12 cellular contexts compared by ENCODE assay signal in the genomic region with DNA sequence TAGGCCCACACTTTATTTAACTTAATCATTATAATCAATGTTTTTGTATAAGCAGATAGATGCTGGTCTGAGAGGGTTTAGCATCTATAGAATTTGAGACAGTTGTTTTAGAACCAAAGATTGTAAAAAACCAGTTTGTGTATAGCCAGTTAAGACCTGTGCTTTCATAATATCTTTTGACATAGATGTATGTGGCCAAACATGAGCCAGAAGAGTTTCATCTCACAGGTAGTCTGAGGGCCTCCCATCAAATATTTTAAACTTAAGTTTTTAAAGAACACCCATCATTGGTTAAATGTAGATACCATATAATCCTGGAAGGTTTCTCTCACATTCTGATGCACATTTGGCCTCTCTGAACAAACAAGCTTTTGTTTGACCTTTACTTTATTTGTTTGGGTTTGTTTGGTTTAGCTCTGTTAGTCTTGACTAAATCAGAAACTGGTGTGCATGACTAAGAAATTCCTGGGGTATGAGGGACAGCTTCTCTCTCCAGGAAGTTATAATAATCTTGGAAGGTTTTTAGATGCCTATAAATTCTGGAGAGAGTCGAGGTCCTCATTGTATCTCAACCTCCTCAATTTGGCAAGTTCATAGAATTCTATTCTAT. TPM values are rescaled to one million over a fixed set of nuclear protein-coding genes. Genes with fewer than 3 reads are reported as not detected.
DNase-seq lines count a peak whose midpoint lies in the region; ATAC-seq and TF ChIP-seq lines count a peak whose summit lies in the region.
"Had no signal": no experiment of that assay in that cellular context is flagged by ENCODE, and none has a peak within 500 bp of the region (broad histone marks: within the 10 kb centered on the region; RNA-seq: fewer than 3 reads in every experiment).

No MANE protein-coding gene starts in this region.

- H3K9ac ChIP-seq in liver (ENCODE audit: low read depth in 1 of 2, low read length in 2 of 2) (no peak overlapping the region), Karpas-422 (ENCODE audit: low read length) (no peak overlapping the region)

- DNase-seq in AG09309 (ENCODE audit: low read depth), result peak; percentile 46
- peak; percentile 36 for DNase-seq in brain pericyte (ENCODE audit: low read depth, low spot score)
- no peak for DNase-seq in stimulated activated CD4-positive, alpha-beta T cell treated with anti-CD3 and anti-CD28 coated beads, Interleukin-2, amount 100 ng/mL, for 48 hours
- no peak for DNase-seq in GM19238 (ENCODE audit: insufficient read length, low spot score)
- no peak for DNase-seq in Karpas-422
- DNase-seq: activated naive CD8-positive, alpha-beta T cell treated with anti-CD3 and anti-CD28 coated beads, Interleukin-2, amount 10 ng/mL, durations not matched to agents 7 days and 5 days; CD4-positive, alpha-beta memory T cell; NCI-H2081 had no signal

- H2AFZ ChIP-seq in Karpas-422 (ENCODE audit: low read length), result no peak overlapping the region

- ATAC-seq in HG03442 (IDR thresholded peaks at IDR 0.05; ENCODE audit: unreplicated experiment) (peak; percentile 37), GM21526 (IDR thresholded peaks at IDR 0.05; ENCODE audit: low FRiP score, unreplicated experiment) (no peak)

- H3K36me3 ChIP-seq in liver (ENCODE audit: control insufficient read depth in 4 of 4, insufficient read depth in 3 of 4, low read depth in 1 of 4, low read length in 3 of 4), result no peaks in the 10 kb centered on the region
- no peaks in the 10 kb centered on the region for H3K36me3 ChIP-seq in Karpas-422 (ENCODE audit: insufficient read depth, low read length)

- no peak overlapping the region for H3K4me2 ChIP-seq in Karpas-422 (ENCODE audit: low read depth, low read length, poor library complexity, severe bottlenecking)

- TF ChIP-seq CTCF in AG09309 (IDR thresholded peaks at IDR 0.05; ENCODE audit: control insufficient read depth, insufficient read depth, low read depth, low read length, missing control alignments), result no peak
- TF ChIP-seq CTCF in liver (IDR thresholded peaks at IDR 0.05; ENCODE audit: low read depth, low read length, missing input control), result no peak

- no peak overlapping the region for H3K4me3 ChIP-seq in AG09309 (ENCODE audit: control insufficient read depth, low read depth, low read length)
- no peak overlapping the region for H3K4me3 ChIP-seq in liver (ENCODE audit: low read depth in 1 of 3, low read length in 3 of 3)
- no peak overlapping the region for H3K4me3 ChIP-seq in Karpas-422 (ENCODE audit: low read length)
- H3K4me3 ChIP-seq: skin epidermis had no signal

- no peaks in the 10 kb centered on the region for H4K20me1 ChIP-seq in Karpas-422 (ENCODE audit: insufficient read depth, low read depth, low read length)

- H3K27ac ChIP-seq in liver (ENCODE audit: low read depth in 1 of 2, low read length in 2 of 2) (no peak overlapping the region), Karpas-422 (ENCODE audit: low read length) (no peak overlapping the region)
- H3K27ac ChIP-seq: skin epidermis had no signal

- H3K9me2 ChIP-seq in Karpas-422 (replicated peaks; ENCODE audit: insufficient read depth, low read length), result no peaks in the 10 kb centered on the region

- TF ChIP-seq RAD21 in liver (IDR thresholded peaks at IDR 0.05), result no peak

- peaks cover 0 to 8% (median 2%) of the 10 kb centered on the region in 4 donors for H3K4me1 ChIP-seq in liver (ENCODE audit: control insufficient read depth in 4 of 4, insufficient read depth in 4 of 4, low read length in 3 of 4)
- H3K4me1 ChIP-seq in Karpas-422 (ENCODE audit: low read length), result no peaks in the 10 kb centered on the region

- H3K79me2 ChIP-seq in Karpas-422 (ENCODE audit: low read length), result no peaks in the 10 kb centered on the region

- no peaks in the 10 kb centered on the region for H3K9me3 ChIP-seq in liver (ENCODE audit: control insufficient read depth in 4 of 4, low read length in 3 of 4)
- H3K9me3 ChIP-seq in Karpas-422 (ENCODE audit: low read length), result no peaks in the 10 kb centered on the region

- 50% methylated on average over 1 of the region's 1 CpG for WGBS in liver

- no peaks in the 10 kb centered on the region for H3K27me3 ChIP-seq in liver (ENCODE audit: control insufficient read depth in 4 of 4, insufficient read depth in 4 of 4, low read length in 3 of 4)
- no peaks in the 10 kb centered on the region for H3K27me3 ChIP-seq in Karpas-422 (ENCODE audit: low read length)

TF ChIP-seq in liver, 16 proteins besides CTCF, POLR2A, EP300 and RAD21:
- TF ChIP-seq YY1 (IDR thresholded peaks at IDR 0.05) (no peak), TAF1 (conservative IDR thresholded peaks at IDR 0.05) (no peak), JUND (IDR thresholded peaks at IDR 0.05) (peak; percentile 17 to 82), HNF4A (conservative IDR thresholded peaks at IDR 0.05) (peak; percentile 21 to 50), FOXA1 (IDR thresholded peaks at IDR 0.05) (no peak), HNF4G (IDR thresholded peaks at IDR 0.05) (no peak), EGR1 (IDR thresholded peaks at IDR 0.05; ENCODE audit: low read depth in 2 of 2) (no peak), NR2F2 (IDR thresholded peaks at IDR 0.05) (no peak), FOXA2 (IDR thresholded peaks at IDR 0.05) (peak; percentile 38), SP1 (IDR thresholded peaks at IDR 0.05) (peak; percentile 18), GABPA (IDR thresholded peaks at IDR 0.05 in 1 of 2, conservative IDR thresholded peaks at IDR 0.05 in 1 of 2) (no peak), RXRA (IDR thresholded peaks at IDR 0.05) (peak; percentile 17 to 44)
- TF ChIP-seq, protein P1, sequence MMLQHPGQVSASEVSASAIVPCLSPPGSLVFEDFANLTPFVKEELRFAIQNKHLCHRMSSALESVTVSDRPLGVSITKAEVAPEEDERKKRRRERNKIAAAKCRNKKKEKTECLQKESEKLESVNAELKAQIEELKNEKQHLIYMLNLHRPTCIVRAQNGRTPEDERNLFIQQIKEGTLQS (IDR thresholded peaks at IDR 0.05), result peak; percentile 17
- TF ChIP-seq, protein P2, sequence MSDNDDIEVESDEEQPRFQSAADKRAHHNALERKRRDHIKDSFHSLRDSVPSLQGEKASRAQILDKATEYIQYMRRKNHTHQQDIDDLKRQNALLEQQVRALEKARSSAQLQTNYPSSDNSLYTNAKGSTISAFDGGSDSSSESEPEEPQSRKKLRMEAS (IDR thresholded peaks at IDR 0.05), result no peak
- TF ChIP-seq, protein P3, sequence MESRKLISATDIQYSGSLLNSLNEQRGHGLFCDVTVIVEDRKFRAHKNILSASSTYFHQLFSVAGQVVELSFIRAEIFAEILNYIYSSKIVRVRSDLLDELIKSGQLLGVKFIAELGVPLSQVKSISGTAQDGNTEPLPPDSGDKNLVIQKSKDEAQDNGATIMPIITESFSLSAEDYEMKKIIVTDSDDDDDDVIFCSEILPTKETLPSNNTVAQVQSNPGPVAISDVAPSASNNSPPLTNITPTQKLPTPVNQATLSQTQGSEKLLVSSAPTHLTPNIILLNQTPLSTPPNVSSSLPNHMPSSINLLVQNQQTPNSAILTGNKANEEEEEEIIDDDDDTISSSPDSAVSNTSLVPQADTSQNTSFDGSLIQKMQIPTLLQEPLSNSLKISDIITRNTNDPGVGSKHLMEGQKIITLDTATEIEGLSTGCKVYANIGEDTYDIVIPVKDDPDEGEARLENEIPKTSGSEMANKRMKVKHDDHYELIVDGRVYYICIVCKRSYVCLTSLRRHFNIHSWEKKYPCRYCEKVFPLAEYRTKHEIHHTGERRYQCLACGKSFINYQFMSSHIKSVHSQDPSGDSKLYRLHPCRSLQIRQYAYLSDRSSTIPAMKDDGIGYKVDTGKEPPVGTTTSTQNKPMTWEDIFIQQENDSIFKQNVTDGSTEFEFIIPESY (IDR thresholded peaks at IDR 0.05), result no peak
- TF ChIP-seq, protein P4, sequence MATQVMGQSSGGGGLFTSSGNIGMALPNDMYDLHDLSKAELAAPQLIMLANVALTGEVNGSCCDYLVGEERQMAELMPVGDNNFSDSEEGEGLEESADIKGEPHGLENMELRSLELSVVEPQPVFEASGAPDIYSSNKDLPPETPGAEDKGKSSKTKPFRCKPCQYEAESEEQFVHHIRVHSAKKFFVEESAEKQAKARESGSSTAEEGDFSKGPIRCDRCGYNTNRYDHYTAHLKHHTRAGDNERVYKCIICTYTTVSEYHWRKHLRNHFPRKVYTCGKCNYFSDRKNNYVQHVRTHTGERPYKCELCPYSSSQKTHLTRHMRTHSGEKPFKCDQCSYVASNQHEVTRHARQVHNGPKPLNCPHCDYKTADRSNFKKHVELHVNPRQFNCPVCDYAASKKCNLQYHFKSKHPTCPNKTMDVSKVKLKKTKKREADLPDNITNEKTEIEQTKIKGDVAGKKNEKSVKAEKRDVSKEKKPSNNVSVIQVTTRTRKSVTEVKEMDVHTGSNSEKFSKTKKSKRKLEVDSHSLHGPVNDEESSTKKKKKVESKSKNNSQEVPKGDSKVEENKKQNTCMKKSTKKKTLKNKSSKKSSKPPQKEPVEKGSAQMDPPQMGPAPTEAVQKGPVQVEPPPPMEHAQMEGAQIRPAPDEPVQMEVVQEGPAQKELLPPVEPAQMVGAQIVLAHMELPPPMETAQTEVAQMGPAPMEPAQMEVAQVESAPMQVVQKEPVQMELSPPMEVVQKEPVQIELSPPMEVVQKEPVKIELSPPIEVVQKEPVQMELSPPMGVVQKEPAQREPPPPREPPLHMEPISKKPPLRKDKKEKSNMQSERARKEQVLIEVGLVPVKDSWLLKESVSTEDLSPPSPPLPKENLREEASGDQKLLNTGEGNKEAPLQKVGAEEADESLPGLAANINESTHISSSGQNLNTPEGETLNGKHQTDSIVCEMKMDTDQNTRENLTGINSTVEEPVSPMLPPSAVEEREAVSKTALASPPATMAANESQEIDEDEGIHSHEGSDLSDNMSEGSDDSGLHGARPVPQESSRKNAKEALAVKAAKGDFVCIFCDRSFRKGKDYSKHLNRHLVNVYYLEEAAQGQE (IDR thresholded peaks at IDR 0.05), result no peak

RNA-seq across cellular contexts. Expression of a gene that starts 58.0 kb away (rescaled TPM):
- under 1 TPM; 0.08 to 0.33 TPM for total RNA-seq in liver
- under 1 TPM; 0.08 to 0.10 TPM for polyA plus RNA-seq in liver
- total RNA-seq in Karpas-422 (2014; rRNA removed; shearing (Covaris generic); ENCODE audit: low replicate concordance), result not detected in 2 replicates

Comparison
In these comparisons a context has a peak if more than half of its experiments do, and no peak if none do; other contexts are left out.
1. DNase-seq: peak in AG09309 (single experiment) and brain pericyte (single experiment); none in stimulated activated CD4-positive, alpha-beta T cell treated with anti-CD3 and anti-CD28 coated beads, Interleukin-2, amount 100 ng/mL, for 48 hours (0 of 2), GM19238 (single experiment) and Karpas-422 (single experiment).